21 cellular contexts compared by ENCODE assay signal in the genomic region with DNA sequence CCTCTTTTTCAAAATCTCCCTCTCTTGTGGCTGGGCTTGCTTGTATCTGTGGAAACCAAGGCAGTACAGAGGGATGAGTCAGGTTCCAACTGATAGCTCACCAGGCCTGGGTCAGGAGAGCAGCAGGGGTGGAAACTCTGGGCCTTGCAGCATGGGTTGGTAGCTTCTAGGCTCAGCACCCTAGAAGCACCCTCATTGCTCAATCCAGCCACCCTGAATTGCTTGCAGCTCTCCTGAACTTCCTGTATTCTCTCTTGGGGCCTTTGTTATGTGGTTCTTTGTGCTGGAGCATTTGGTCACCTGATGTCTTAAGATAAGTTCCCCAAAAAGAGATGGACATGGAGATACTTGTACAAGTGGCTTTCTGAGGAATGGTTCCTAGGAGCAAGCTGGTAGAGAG.
"Had no signal": no experiment of that assay in that cellular context is flagged by ENCODE, and none has a peak within 500 bp of the region (broad histone marks: within the 10 kb centered on the region; RNA-seq: fewer than 3 reads in every experiment).

No MANE protein-coding gene starts in this region.

- H3K27ac ChIP-seq: brain microvascular endothelial cell, heart left ventricle, thyroid gland, WERI-Rb-1 had no signal

- H3K4me3 ChIP-seq: heart left ventricle, lung, thyroid gland had no signal

- H3K27me3 ChIP-seq: brain microvascular endothelial cell, heart left ventricle, thyroid gland had no signal

- H3K36me3 ChIP-seq: brain microvascular endothelial cell, heart left ventricle, thyroid gland, WERI-Rb-1 had no signal

- H3K9me3 ChIP-seq: thyroid gland had no signal

- H3K4me1 ChIP-seq: thyroid gland had no signal

- ATAC-seq: activated naive CD8-positive, alpha-beta T cell treated with anti-CD3 and anti-CD28 coated beads, Interleukin-2, amount 50 U/mL, for 24 hours; heart left ventricle; left lobe of liver had no signal

- DNase-seq: activated CD4-positive, alpha-beta T cell treated with anti-CD3 and anti-CD28 coated beads for 1 hour; activated CD8-positive, alpha-beta memory T cell treated with anti-CD3 and anti-CD28 coated beads for 24 hours; activated CD8-positive, alpha-beta memory T cell treated with anti-CD3 and anti-CD28 coated beads, Interleukin-2, amount 50 U/mL, for 48 hours; activated effector memory CD4-positive, alpha-beta T cell treated with Interleukin-2 at 50 U/mL for 16 hours; activated naive CD4-positive, alpha-beta T cell treated with anti-CD3 and anti-CD28 coated beads, Interleukin-2, amount 10 ng/mL, durations not matched to agents 7 days and 5 days; activated naive CD8-positive, alpha-beta T cell treated with anti-CD3 and anti-CD28 coated beads, Interleukin-2, amount 50 U/mL, for 24 hours; activated T-cell treated with anti-CD3 and anti-CD28 coated beads, Interleukin-2, amount 50 U/mL, for 48 hours; aorta; brain microvascular endothelial cell; effector CD4-positive, alpha-beta T cell; heart left ventricle; kidney; midbrain; nucleus accumbens; stimulated activated CD4-positive, alpha-beta T cell treated with anti-CD3 and anti-CD28 coated beads, Interleukin-2, amount 100 ng/mL, for 24 hours; stimulated activated naive CD4-positive, alpha-beta T cell treated with Interleukin-2 at 50 U/mL for 16 hours; thyroid gland; WERI-Rb-1 had no signal

- FAIRE-seq: frontal cortex, kidney had no signal
